In genomic region chr1:109783436-109783835, GRCh38 we compare ENCODE assay signal across 9 cellular contexts.
DNase-seq lines count a peak whose midpoint lies in the region; ATAC-seq and TF ChIP-seq lines count a peak whose summit lies in the region.
"Had no signal": no experiment of that assay in that cellular context is flagged by ENCODE, and none has a peak within 500 bp of the region (broad histone marks: within the 10 kb centered on the region; RNA-seq: fewer than 3 reads in every experiment).

No MANE protein-coding gene starts in this region.

- TF ChIP-seq CTCF in nephron progenitor cell (IDR thresholded peaks at IDR 0.05): no peak

- H3K36me3 Mint-ChIP-seq in nephron progenitor cell (ENCODE audit: low read depth): no peaks in the 10 kb centered on the region
- H3K36me3 Mint-ChIP-seq: CD8-positive, alpha-beta memory T cell had no signal

- H3K27me3 Mint-ChIP-seq in nephron progenitor cell (ENCODE audit: low read depth, poor library complexity): peaks cover 13% of the 10 kb centered on the region

- DNase-seq in AG08396 (ENCODE audit: low spot score) (peak; percentile 79), NCI-H226 (peak; percentile 94), epidermal melanocyte (ENCODE audit: insufficient read length, low spot score) (peak; percentile 38), nephron progenitor cell (peak; percentile 59), NCI-H187 treated with DMSO at 0.1 percent for 48 hours (lab: John Stamatoyannopoulos, UW) (no peak), dedifferentiated amniotic fluid mesenchymal stem cell (ENCODE audit: extremely low spot score) (no peak)
- DNase-seq: CD8-positive, alpha-beta memory T cell had no signal

- no peak overlapping the region for H3K27ac Mint-ChIP-seq in nephron progenitor cell

- peaks cover 8% of the 10 kb centered on the region for H3K9me3 Mint-ChIP-seq in nephron progenitor cell

- H3K4me1 Mint-ChIP-seq in nephron progenitor cell: peaks cover 70% of the 10 kb centered on the region

- peak overlapping the region; percentile 16 for H3K4me3 Mint-ChIP-seq in nephron progenitor cell
- H3K4me3 Mint-ChIP-seq: CD8-positive, alpha-beta memory T cell had no signal

- ATAC-seq in HG02678 (IDR thresholded peaks at IDR 0.05; ENCODE audit: unreplicated experiment) (no peak), GM21526 (IDR thresholded peaks at IDR 0.05; ENCODE audit: low FRiP score, unreplicated experiment) (no peak)

Comparison
In these comparisons a context has a peak if more than half of its experiments do, and no peak if none do; other contexts are left out.
1. DNase-seq: peak in AG08396 (single experiment), NCI-H226 (single experiment), epidermal melanocyte (single experiment) and nephron progenitor cell (single experiment); none in NCI-H187 treated with DMSO at 0.1 percent for 48 hours (single experiment) and dedifferentiated amniotic fluid mesenchymal stem cell (single experiment).